20 cellular contexts compared by ENCODE assay signal in genomic region chr19:17293605-17294004, GRCh38. TPM values are rescaled to one million over a fixed set of nuclear protein-coding genes. Genes with fewer than 3 reads are reported as not detected.
DNase-seq lines count a peak whose midpoint lies in the region; ATAC-seq and TF ChIP-seq lines count a peak whose summit lies in the region.
"Had no signal": no experiment of that assay in that cellular context is flagged by ENCODE, and none has a peak within 500 bp of the region (broad histone marks: within the 10 kb centered on the region; RNA-seq: fewer than 3 reads in every experiment).

No MANE protein-coding gene starts in this region.

- TSS peak; percentile 28 for BruUV-seq in Caco-2 (replicated peaks; lab: Mats Ljungman, UMichigan)

- ATAC-seq in HG03175 (IDR thresholded peaks at IDR 0.05; ENCODE audit: unreplicated experiment) = no peak
- ATAC-seq: HepG2 had no signal

- DNase-seq in Caco-2 (no peak), nephron progenitor cell (no peak), NCI-H774 (lab: John Stamatoyannopoulos, UW) (no peak)
- DNase-seq in activated CD4-positive, CD25-positive, alpha-beta regulatory T cell treated with anti-CD3 and anti-CD28 coated beads, Interleukin-2, amount 50 U/mL, for 72 hours = no peak
- DNase-seq: cortex of kidney, DMS 273 treated with DMSO at 0.1 percent for 48 hours, foreskin melanocyte, left ventricle myocardium inferior, midbrain, NCI-H2107 had no signal

- H3K4me3 Mint-ChIP-seq in Caco-2 (ENCODE audit: unreplicated experiment) (no peak overlapping the region), nephron progenitor cell (peak overlapping the region; percentile 30)

- no peaks in the 10 kb centered on the region for H3K9me3 Mint-ChIP-seq in Caco-2 (ENCODE audit: unreplicated experiment)
- peaks cover 5% of the 10 kb centered on the region for H3K9me3 Mint-ChIP-seq in nephron progenitor cell
- H3K9me3 Mint-ChIP-seq: activated CD4-positive, alpha-beta T cell treated with anti-CD3 and anti-CD28 coated beads, Interleukin-2, amount 10 ng/mL, durations not matched to agents 24 days and 14 days; activated naive CD4-positive, alpha-beta T cell treated with anti-CD3 and anti-CD28 coated beads, Interleukin-2, amount 50 U/mL, for 24 hours; nephron had no signal

- H3K9me3 ChIP-seq in Caco-2 (peaks cover 5% of the 10 kb centered on the region; the same call in 1 of the 2 replicates), HUES64 (ENCODE audit: insufficient read depth, low read depth, low read length) (no peaks in the 10 kb centered on the region)
- H3K9me3 ChIP-seq: right lobe of liver had no signal

- no peak overlapping the region; the same call in 1 of the 2 replicates for H3K4me3 ChIP-seq in Caco-2 (ENCODE audit: low read depth, low read length)
- H3K4me3 ChIP-seq in HUES64 (ENCODE audit: low read length) = peak overlapping the region; percentile 73
- H3K4me3 ChIP-seq: left ventricle myocardium inferior, right lobe of liver had no signal

- H3K9ac ChIP-seq in HUES64 (ENCODE audit: low read depth, low read length) = no peak overlapping the region

- H3K27ac Mint-ChIP-seq in Caco-2 (ENCODE audit: unreplicated experiment) (no peak overlapping the region), nephron progenitor cell (no peak overlapping the region)
- H3K27ac Mint-ChIP-seq: activated CD4-positive, alpha-beta T cell treated with anti-CD3 and anti-CD28 coated beads, Interleukin-2, amount 10 ng/mL, durations not matched to agents 24 days and 14 days; activated naive CD4-positive, alpha-beta T cell treated with anti-CD3 and anti-CD28 coated beads, Interleukin-2, amount 50 U/mL, for 24 hours; CD4-positive, CD25-positive, alpha-beta regulatory T cell; T-helper 17 cell had no signal

- H3K4me1 ChIP-seq in Caco-2 (no peaks in the 10 kb centered on the region), HUES64 (ENCODE audit: insufficient read depth, low read length) (peaks cover 5% of the 10 kb centered on the region; the same call in 1 of the 2 replicates)
- H3K4me1 ChIP-seq: right lobe of liver had no signal

- H3K4me1 Mint-ChIP-seq in Caco-2 (ENCODE audit: low read depth, unreplicated experiment) (no peaks in the 10 kb centered on the region), nephron progenitor cell (peaks cover 10% of the 10 kb centered on the region)
- H3K4me1 Mint-ChIP-seq: activated naive CD4-positive, alpha-beta T cell treated with anti-CD3 and anti-CD28 coated beads, Interleukin-2, amount 50 U/mL, for 24 hours; nephron had no signal

- H3K36me3 ChIP-seq in Caco-2 (ENCODE audit: control insufficient read depth, insufficient read depth, low read length) = peaks cover 3% of the 10 kb centered on the region; the same call in 1 of the 2 replicates
- H3K36me3 ChIP-seq in HUES64 (ENCODE audit: insufficient read depth, low read length) = peaks cover 21% of the 10 kb centered on the region
- H3K36me3 ChIP-seq: right lobe of liver had no signal

- H3K27me3 ChIP-seq in Caco-2 (replicated peaks; ENCODE audit: control insufficient read depth, insufficient read depth, low read length) (no peaks in the 10 kb centered on the region), HUES64 (ENCODE audit: insufficient read depth, low read length) (no peaks in the 10 kb centered on the region)
- H3K27me3 ChIP-seq: right lobe of liver had no signal

- POLR2A ChIA-PET in Caco-2 (lab: Charles Lee) = interaction anchor here (1.6 kb wide), 1 partner anchor 12 kb away, joined by 12 read pairs; the partner anchor contains the start of gene MRPL34

- TF ChIP-seq CTCF in Caco-2 (IDR thresholded peaks at IDR 0.05; ENCODE audit: insufficient read depth in 1 of 2, low read depth in 1 of 2, low read length in 1 of 2, severe bottlenecking in 1 of 2, unreplicated experiment in 1 of 2) (no peak), VCaP (conservative IDR thresholded peaks at IDR 0.05) (no peak), nephron progenitor cell (IDR thresholded peaks at IDR 0.05) (no peak)

- no peak overlapping the region for H3K27ac ChIP-seq in HUES64 (ENCODE audit: low read depth, low read length)
- peak overlapping the region; percentile 79 for H3K27ac ChIP-seq in VCaP
- H3K27ac ChIP-seq: right lobe of liver had no signal

- H3K36me3 Mint-ChIP-seq in Caco-2 (ENCODE audit: insufficient read depth, unreplicated experiment) = peaks cover 27% of the 10 kb centered on the region
- H3K36me3 Mint-ChIP-seq in nephron progenitor cell (ENCODE audit: low read depth) = peaks cover 34% of the 10 kb centered on the region
- H3K36me3 Mint-ChIP-seq: activated naive CD4-positive, alpha-beta T cell treated with anti-CD3 and anti-CD28 coated beads, Interleukin-2, amount 50 U/mL, for 24 hours had no signal

- H3K27me3 Mint-ChIP-seq in Caco-2 (ENCODE audit: insufficient read depth, unreplicated experiment) (no peaks in the 10 kb centered on the region), nephron progenitor cell (ENCODE audit: low read depth, poor library complexity) (peaks cover 11% of the 10 kb centered on the region)
- H3K27me3 Mint-ChIP-seq: activated naive CD4-positive, alpha-beta T cell treated with anti-CD3 and anti-CD28 coated beads, Interleukin-2, amount 50 U/mL, for 24 hours; T-helper 17 cell had no signal

- intact Hi-C loops in Caco-2 (cut with micrococcal nuclease; ENCODE audit: unreplicated experiment) = loop anchor here (2.0 to 5.0 kb wide), 2 partner anchors 34 to 97 kb away; no protein-coding TSS in a partner anchor

- CTCF ChIA-PET in Caco-2 (lab: Charles Lee) = interaction anchor here (0.6 to 1.8 kb wide), 6 partner anchors 9 to 112 kb away, joined by 3 to 44 read pairs (median 5); partner anchors contain the start of genes ABHD8, BST2, MRPL34 and USHBP1

- 93% methylated on average over 14 of the region's 14 CpGs for WGBS in HUES64

RNA-seq across cellular contexts. Expression of gene ABHD8, which starts 9.6 kb away (rescaled TPM):
- 9.4 and 11.3 TPM in 2 replicates for total RNA-seq in Caco-2 (2022)
- polyA plus RNA-seq in HUES64 (2013, experiment 1 of 2) = 7.6 TPM
- polyA plus RNA-seq in HUES64 (2013, experiment 2 of 2) = 8.1 TPM

RNA-seq across cellular contexts. Expression of gene ANKLE1, which starts 11.9 kb away (rescaled TPM):
- total RNA-seq in Caco-2 (2022) = 14.3 and 17.4 TPM in 2 replicates
- 2.5 TPM for polyA plus RNA-seq in HUES64 (2013, experiment 1 of 2)
- polyA plus RNA-seq in HUES64 (2013, experiment 2 of 2) = 2.7 TPM

RNA-seq across cellular contexts. Expression of gene MRPL34, which starts 12.1 kb away (rescaled TPM):
- total RNA-seq in Caco-2 (2022) = 78.9 and 88.5 TPM in 2 replicates
- 68.6 TPM for polyA plus RNA-seq in HUES64 (2013, experiment 1 of 2)
- polyA plus RNA-seq in HUES64 (2013, experiment 2 of 2) = 78.5 TPM

RNA-seq across cellular contexts. Expression of gene DDA1, which starts 15.8 kb away (rescaled TPM):
- total RNA-seq in Caco-2 (2022) = 43.8 and 55.6 TPM in 2 replicates
- polyA plus RNA-seq in HUES64 (2013, experiment 1 of 2) = 50.7 TPM
- polyA plus RNA-seq in HUES64 (2013, experiment 2 of 2) = 48.0 TPM

RNA-seq across cellular contexts. Expression of gene BABAM1, which starts 26.4 kb away (rescaled TPM):
- total RNA-seq in Caco-2 (2022) = 91.7 and 98.8 TPM in 2 replicates
- polyA plus RNA-seq in HUES64 (2013, experiment 1 of 2) = 77.9 TPM
- polyA plus RNA-seq in HUES64 (2013, experiment 2 of 2) = 77.6 TPM
